8 cellular contexts compared by ENCODE assay signal in genomic region chr12:26017484-26018211, GRCh38. TPM values are rescaled to one million over a fixed set of nuclear protein-coding genes. Genes with fewer than 3 reads are reported as not detected.
DNase-seq lines count a peak whose midpoint lies in the region; ATAC-seq and TF ChIP-seq lines count a peak whose summit lies in the region.

No MANE protein-coding gene starts in this region.

- H3K36me3 ChIP-seq in mammary epithelial cell (ENCODE audit: insufficient read depth, low read length) (no peaks in the 10 kb centered on the region), lower lobe of right lung (no peaks in the 10 kb centered on the region)

- TF ChIP-seq CTCF in mammary epithelial cell (conservative IDR thresholded peaks at IDR 0.05 in 1 of 2, IDR thresholded peaks at IDR 0.05 in 1 of 2; ENCODE audit: extremely low read depth in 1 of 2, insufficient read depth in 1 of 2, low read depth in 1 of 2, low read length in 2 of 2) (peak; percentile 55 to 68), lower lobe of right lung (IDR thresholded peaks at IDR 0.05) (peak; percentile 62)

- H3K4me3 ChIP-seq in mammary epithelial cell (replicated peaks in 1 of 3; ENCODE audit: insufficient read depth in 1 of 3, low read depth in 2 of 3, low read length in 3 of 3) (no peak overlapping the region), lower lobe of right lung (no peak overlapping the region)

- H3K27me3 ChIP-seq in mammary epithelial cell (ENCODE audit: insufficient read depth, low read length), result no peaks in the 10 kb centered on the region
- H3K27me3 ChIP-seq in lower lobe of right lung (ENCODE audit: low read depth), result no peaks in the 10 kb centered on the region

- in situ Hi-C loops in mammary epithelial cell (cut with MboI; ENCODE audit: low sequenced_read_pairs in 2 of 2), result no loop called here

- peak; percentile 29 to 71 for ATAC-seq in lower lobe of right lung
- ATAC-seq in HG02642 (IDR thresholded peaks at IDR 0.05; ENCODE audit: poor library complexity, unreplicated experiment), result no peak

- CTCF ChIA-PET in mammary epithelial cell (lab: Charles Lee; ENCODE audit: low non-redundant PET), result interaction anchor here (0.7 kb wide), 1 partner anchor 161 kb away, joined by 3 read pairs; no protein-coding TSS in a partner anchor

- H4K20me1 ChIP-seq in mammary epithelial cell (ENCODE audit: insufficient read depth, low read length), result no peaks in the 10 kb centered on the region

- H3K9ac ChIP-seq in mammary epithelial cell (ENCODE audit: insufficient read depth, low read length), result no peak overlapping the region

- intact Hi-C loops in mammary epithelial cell (cut with micrococcal nuclease), result loop anchor here (1.0 to 2.0 kb wide), 2 partner anchors 59 to 581 kb away; partner anchors contain the start of gene RASSF8
- intact Hi-C loops in lower lobe of right lung (cut with DNase I), result no loop called here

- no peak overlapping the region for H3K4me2 ChIP-seq in mammary epithelial cell (ENCODE audit: insufficient read depth, low read depth, low read length)

- DNase-seq in NCI-H748 (lab: John Stamatoyannopoulos, UW; ENCODE audit: unreplicated experiment), result peak; percentile 38
- no peak for DNase-seq in NCI-H748 treated with DMSO at 0.1 percent for 48 hours (lab: John Stamatoyannopoulos, UW)
- DNase-seq in LoVo (ENCODE audit: low spot score), result peak; percentile 40
- DNase-seq in mammary epithelial cell, result peak; percentile 26
- DNase-seq in lower lobe of right lung, result no peak
- DNase-seq in DMS79 (lab: John Stamatoyannopoulos, UW), result no peak
- DNase-seq in activated gamma-delta T cell (lab: John Stamatoyannopoulos, UW), result no peak

- dilution Hi-C loops in mammary epithelial cell (cut with HindIII; ENCODE audit: low sequenced_read_pairs), result no loop called here

- H3K9me3 ChIP-seq in mammary epithelial cell (replicated peaks; ENCODE audit: insufficient read depth, low read length) (no peaks in the 10 kb centered on the region), lower lobe of right lung (no peaks in the 10 kb centered on the region)

- WGBS in mammary epithelial cell (ENCODE audit: low coverage, missing lambda C conversion rate), result 86% methylated on average over 4 of the region's 4 CpGs

- peaks cover 2% of the 10 kb centered on the region for H3K4me1 ChIP-seq in mammary epithelial cell (ENCODE audit: insufficient read depth, low read length)
- peaks cover 18% of the 10 kb centered on the region for H3K4me1 ChIP-seq in lower lobe of right lung

- H3K27ac ChIP-seq in mammary epithelial cell (ENCODE audit: insufficient read depth, low read depth, low read length) (no peak overlapping the region), lower lobe of right lung (no peak overlapping the region)

- no TSS peak for BruUV-seq in mammary epithelial cell (replicated peaks; lab: Mats Ljungman, UMichigan)

- no peak overlapping the region for H2AFZ ChIP-seq in mammary epithelial cell (ENCODE audit: low read depth, low read length)

- H3K79me2 ChIP-seq in mammary epithelial cell (ENCODE audit: insufficient read depth, low read length), result peaks cover 75% of the 10 kb centered on the region

RNA-seq across cellular contexts. Expression of gene RASSF8, which starts 59.2 kb away (rescaled TPM):
- total RNA-seq in mammary epithelial cell (10 to 100 TPM; 31.3 to 35.3 TPM), lower lobe of right lung (62.1 TPM)
- polyA plus RNA-seq in mammary epithelial cell, result 12.2 TPM
- polyA minus RNA-seq in mammary epithelial cell, result 46.8 TPM

Comparison
In these comparisons a context has a peak if more than half of its experiments do, and no peak if none do; other contexts are left out.
1. DNase-seq: peak in NCI-H748 (single experiment), LoVo (single experiment) and mammary epithelial cell (single experiment); none in NCI-H748 treated with DMSO at 0.1 percent for 48 hours (single experiment), lower lobe of right lung (single experiment), DMS79 (single experiment) and activated gamma-delta T cell (single experiment).